Comparison of ENCODE assay signal across 1 cellular context in genomic region chr2:207724113-207724512, GRCh38.
TF ChIP-seq lines count a peak whose summit lies in the region.

No MANE protein-coding gene starts in this region.

TF ChIP-seq in GM12878, 131 proteins besides CTCF, POLR2A, EP300 and RAD21 (continued from another document):
- TF ChIP-seq ELK1 (IDR thresholded peaks at IDR 0.05; ENCODE audit: low read depth, low read length), result no peak
- TF ChIP-seq NR2C1 (IDR thresholded peaks at IDR 0.05), result no peak
- TF ChIP-seq NKRF (conservative IDR thresholded peaks at IDR 0.05), result no peak
- no peak for TF ChIP-seq CBX5 (IDR thresholded peaks at IDR 0.05; ENCODE audit: low read depth)
- no peak for TF ChIP-seq SMC3 (IDR thresholded peaks at IDR 0.05; ENCODE audit: borderline replicate concordance, low read length)
- no peak for TF ChIP-seq ZNF274 (IDR thresholded peaks at IDR 0.05; ENCODE audit: insufficient read depth, insufficient read length)
- TF ChIP-seq KDM1A (IDR thresholded peaks at IDR 0.05; ENCODE audit: borderline replicate concordance), result no peak
- TF ChIP-seq PML (IDR thresholded peaks at IDR 0.05; ENCODE audit: low read length), result no peak
- no peak for TF ChIP-seq RUNX3 (IDR thresholded peaks at IDR 0.05; ENCODE audit: low read length)
